In genomic region chr10:51910189-51910588, GRCh38 we compare ENCODE assay signal across 14 cellular contexts.
"Had no signal": no experiment of that assay in that cellular context is flagged by ENCODE, and none has a peak within 500 bp of the region (broad histone marks: within the 10 kb centered on the region; RNA-seq: fewer than 3 reads in every experiment).

No MANE protein-coding gene starts in this region.

- H3K27me3 Mint-ChIP-seq: stimulated activated naive CD8-positive, alpha-beta T cell treated with anti-CD3 and anti-CD28 coated beads, Interleukin-15, amount 100 ng/mL, for 72 hours; type B pancreatic cell had no signal

- ATAC-seq: activated CD4-positive, alpha-beta T cell treated with anti-CD3 and anti-CD28 coated beads for 36 hours; activated T-cell treated with anti-CD3 and anti-CD28 coated beads, Interleukin-2, amount 50 U/mL, for 4 hours; esophagus mucosa; stimulated activated naive CD8-positive, alpha-beta T cell treated with anti-CD3 and anti-CD28 coated beads, Interleukin-15, amount 100 ng/mL, for 72 hours had no signal

- H3K79me2 ChIP-seq: parathyroid adenoma had no signal

- H3K9ac ChIP-seq: parathyroid adenoma had no signal

- H3K36me3 Mint-ChIP-seq: activated CD4-positive, alpha-beta memory T cell treated with anti-CD3 and anti-CD28 coated beads for 36 hours; type B pancreatic cell had no signal

- H3K4me3 Mint-ChIP-seq: activated CD4-positive, alpha-beta memory T cell treated with anti-CD3 and anti-CD28 coated beads for 36 hours; activated CD4-positive, alpha-beta T cell treated with anti-CD3 and anti-CD28 coated beads for 36 hours; activated T-cell treated with anti-CD3 and anti-CD28 coated beads, Interleukin-2, amount 50 U/mL, for 4 hours; stimulated activated naive CD8-positive, alpha-beta T cell treated with anti-CD3 and anti-CD28 coated beads, Interleukin-15, amount 100 ng/mL, for 72 hours; type B pancreatic cell had no signal

- H3K27me3 ChIP-seq: dorsolateral prefrontal cortex had no signal

- H3K4me1 Mint-ChIP-seq: activated CD4-positive, alpha-beta T cell treated with anti-CD3 and anti-CD28 coated beads for 36 hours; stimulated activated naive CD8-positive, alpha-beta T cell treated with anti-CD3 and anti-CD28 coated beads, Interleukin-15, amount 100 ng/mL, for 72 hours had no signal

- H3K4me1 ChIP-seq: parathyroid adenoma had no signal

- H3K4me3 ChIP-seq: dorsolateral prefrontal cortex had no signal

- H3K9me3 Mint-ChIP-seq: activated CD4-positive, alpha-beta memory T cell treated with anti-CD3 and anti-CD28 coated beads for 36 hours; activated T-cell treated with anti-CD3 and anti-CD28 coated beads, Interleukin-2, amount 50 U/mL, for 4 hours; stimulated activated naive CD8-positive, alpha-beta T cell treated with anti-CD3 and anti-CD28 coated beads, Interleukin-15, amount 100 ng/mL, for 72 hours; type B pancreatic cell had no signal

- H3K27ac Mint-ChIP-seq: activated CD4-positive, alpha-beta memory T cell treated with anti-CD3 and anti-CD28 coated beads for 36 hours; activated CD4-positive, alpha-beta T cell treated with anti-CD3 and anti-CD28 coated beads for 36 hours; stimulated activated naive CD8-positive, alpha-beta T cell treated with anti-CD3 and anti-CD28 coated beads, Interleukin-15, amount 100 ng/mL, for 72 hours; type B pancreatic cell had no signal

- DNase-seq: activated CD4-positive, alpha-beta memory T cell treated with anti-CD3 and anti-CD28 coated beads for 36 hours; activated CD4-positive, alpha-beta T cell treated with anti-CD3 and anti-CD28 coated beads for 36 hours; activated effector memory CD4-positive, alpha-beta T cell treated with Interleukin-2 at 50 U/mL for 16 hours; activated naive CD4-positive, alpha-beta T cell treated with anti-CD3 and anti-CD28 coated beads, Interleukin-2, amount 50 U/mL, for 16 hours; activated T-cell treated with anti-CD3 and anti-CD28 coated beads, Interleukin-2, amount 50 U/mL, for 4 hours; dorsolateral prefrontal cortex; hippocampal formation; islet precursor cell; stimulated activated CD4-positive, alpha-beta T cell treated with anti-CD3 and anti-CD28 coated beads, Interleukin-1b, Interleukin-23, amount 100 ng/mL, for 48 hours; stimulated activated naive CD8-positive, alpha-beta T cell treated with anti-CD3 and anti-CD28 coated beads, Interleukin-15, amount 100 ng/mL, for 72 hours; WERI-Rb-1 had no signal

- H3K36me3 ChIP-seq: WERI-Rb-1 had no signal

- H3K27ac ChIP-seq: dorsolateral prefrontal cortex, parathyroid adenoma, WERI-Rb-1 had no signal

- H2AFZ ChIP-seq: parathyroid adenoma had no signal
